In the genomic region with DNA sequence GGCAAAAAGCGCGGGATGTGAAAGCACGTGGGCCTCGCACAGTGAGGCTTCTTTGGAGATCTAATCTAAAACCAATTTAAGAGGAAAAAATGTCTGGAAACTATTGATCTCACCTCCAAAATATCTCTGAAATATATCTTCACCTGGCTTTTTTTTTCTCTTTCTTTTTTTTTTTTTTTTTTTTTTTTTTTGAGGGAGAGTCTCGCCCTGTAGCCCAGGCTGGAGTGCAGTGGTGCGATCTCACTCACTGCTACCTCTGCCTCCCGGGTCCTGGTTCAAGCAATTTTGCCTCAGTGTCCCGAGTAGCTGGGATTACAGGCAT, we compare ENCODE assay signal across 1 cellular context.
TF ChIP-seq lines count a peak whose summit lies in the region.

No MANE protein-coding gene starts in this region.

TF ChIP-seq in HEK293, 187 proteins besides CTCF, POLR2A, EP300 and RAD21 (continued from another document):
- TF ChIP-seq, protein P1, sequence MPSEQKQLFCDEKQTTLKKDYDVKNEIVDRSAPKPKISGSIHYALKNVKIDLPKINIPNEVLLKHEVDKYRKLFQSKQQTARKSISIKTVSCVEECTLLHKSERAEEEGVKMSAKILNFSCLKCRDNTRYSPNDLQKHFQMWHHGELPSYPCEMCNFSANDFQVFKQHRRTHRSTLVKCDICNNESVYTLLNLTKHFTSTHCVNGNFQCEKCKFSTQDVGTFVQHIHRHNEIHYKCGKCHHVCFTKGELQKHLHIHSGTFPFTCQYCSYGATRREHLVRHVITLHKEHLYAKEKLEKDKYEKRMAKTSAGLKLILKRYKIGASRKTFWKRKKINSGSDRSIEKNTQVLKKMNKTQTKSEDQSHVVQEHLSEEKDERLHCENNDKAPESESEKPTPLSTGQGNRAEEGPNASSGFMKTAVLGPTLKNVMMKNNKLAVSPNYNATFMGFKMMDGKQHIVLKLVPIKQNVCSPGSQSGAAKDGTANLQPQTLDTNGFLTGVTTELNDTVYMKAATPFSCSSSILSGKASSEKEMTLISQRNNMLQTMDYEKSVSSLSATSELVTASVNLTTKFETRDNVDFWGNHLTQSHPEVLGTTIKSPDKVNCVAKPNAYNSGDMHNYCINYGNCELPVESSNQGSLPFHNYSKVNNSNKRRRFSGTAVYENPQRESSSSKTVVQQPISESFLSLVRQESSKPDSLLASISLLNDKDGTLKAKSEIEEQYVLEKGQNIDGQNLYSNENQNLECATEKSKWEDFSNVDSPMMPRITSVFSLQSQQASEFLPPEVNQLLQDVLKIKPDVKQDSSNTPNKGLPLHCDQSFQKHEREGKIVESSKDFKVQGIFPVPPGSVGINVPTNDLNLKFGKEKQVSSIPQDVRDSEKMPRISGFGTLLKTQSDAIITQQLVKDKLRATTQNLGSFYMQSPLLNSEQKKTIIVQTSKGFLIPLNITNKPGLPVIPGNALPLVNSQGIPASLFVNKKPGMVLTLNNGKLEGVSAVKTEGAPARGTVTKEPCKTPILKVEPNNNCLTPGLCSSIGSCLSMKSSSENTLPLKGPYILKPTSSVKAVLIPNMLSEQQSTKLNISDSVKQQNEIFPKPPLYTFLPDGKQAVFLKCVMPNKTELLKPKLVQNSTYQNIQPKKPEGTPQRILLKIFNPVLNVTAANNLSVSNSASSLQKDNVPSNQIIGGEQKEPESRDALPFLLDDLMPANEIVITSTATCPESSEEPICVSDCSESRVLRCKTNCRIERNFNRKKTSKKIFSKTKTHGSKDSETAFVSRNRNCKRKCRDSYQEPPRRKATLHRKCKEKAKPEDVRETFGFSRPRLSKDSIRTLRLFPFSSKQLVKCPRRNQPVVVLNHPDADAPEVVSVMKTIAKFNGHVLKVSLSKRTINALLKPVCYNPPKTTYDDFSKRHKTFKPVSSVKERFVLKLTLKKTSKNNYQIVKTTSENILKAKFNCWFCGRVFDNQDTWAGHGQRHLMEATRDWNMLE (tag by site-specific recombination; conservative IDR thresholded peaks at IDR 0.05; ENCODE audit: low read depth): 0 out of 2 replicates have a peak, but pooled peaks have one; percentile 4
- TF ChIP-seq ZIC2 (tag by site-specific recombination; IDR thresholded peaks at IDR 0.05): no peak
- TF ChIP-seq, protein P2, sequence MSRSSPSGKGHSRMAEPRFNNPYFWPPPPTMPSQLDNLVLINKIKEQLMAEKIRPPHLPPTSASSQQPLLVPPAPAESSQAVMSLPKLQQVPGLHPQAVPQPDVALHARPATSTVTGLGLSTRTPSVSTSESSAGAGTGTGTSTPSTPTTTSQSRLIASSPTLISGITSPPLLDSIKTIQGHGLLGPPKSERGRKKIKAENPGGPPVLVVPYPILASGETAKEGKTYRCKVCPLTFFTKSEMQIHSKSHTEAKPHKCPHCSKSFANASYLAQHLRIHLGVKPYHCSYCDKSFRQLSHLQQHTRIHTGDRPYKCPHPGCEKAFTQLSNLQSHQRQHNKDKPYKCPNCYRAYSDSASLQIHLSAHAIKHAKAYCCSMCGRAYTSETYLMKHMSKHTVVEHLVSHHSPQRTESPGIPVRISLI (tag by site-specific recombination; IDR thresholded peaks at IDR 0.05): peak; percentile 84
- TF ChIP-seq GFI1B (tag by site-specific recombination; IDR thresholded peaks at IDR 0.05): no peak
- no peak for TF ChIP-seq ZNF433 (tag by site-specific recombination; IDR thresholded peaks at IDR 0.05; ENCODE audit: low read depth)
- TF ChIP-seq ZNF335 (tag by site-specific recombination; conservative IDR thresholded peaks at IDR 0.05): 0 out of 2 replicates have a peak, but pooled peaks have one; percentile 30
- no peak for TF ChIP-seq ZNF211 (tag by site-specific recombination; IDR thresholded peaks at IDR 0.05; ENCODE audit: low read depth)
- no peak for TF ChIP-seq ZNF560 (tag by site-specific recombination; IDR thresholded peaks at IDR 0.05; ENCODE audit: borderline replicate concordance)
- TF ChIP-seq, protein P3, sequence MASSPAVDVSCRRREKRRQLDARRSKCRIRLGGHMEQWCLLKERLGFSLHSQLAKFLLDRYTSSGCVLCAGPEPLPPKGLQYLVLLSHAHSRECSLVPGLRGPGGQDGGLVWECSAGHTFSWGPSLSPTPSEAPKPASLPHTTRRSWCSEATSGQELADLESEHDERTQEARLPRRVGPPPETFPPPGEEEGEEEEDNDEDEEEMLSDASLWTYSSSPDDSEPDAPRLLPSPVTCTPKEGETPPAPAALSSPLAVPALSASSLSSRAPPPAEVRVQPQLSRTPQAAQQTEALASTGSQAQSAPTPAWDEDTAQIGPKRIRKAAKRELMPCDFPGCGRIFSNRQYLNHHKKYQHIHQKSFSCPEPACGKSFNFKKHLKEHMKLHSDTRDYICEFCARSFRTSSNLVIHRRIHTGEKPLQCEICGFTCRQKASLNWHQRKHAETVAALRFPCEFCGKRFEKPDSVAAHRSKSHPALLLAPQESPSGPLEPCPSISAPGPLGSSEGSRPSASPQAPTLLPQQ (tag by site-specific recombination; IDR thresholded peaks at IDR 0.05): no peak
- TF ChIP-seq, protein P4, sequence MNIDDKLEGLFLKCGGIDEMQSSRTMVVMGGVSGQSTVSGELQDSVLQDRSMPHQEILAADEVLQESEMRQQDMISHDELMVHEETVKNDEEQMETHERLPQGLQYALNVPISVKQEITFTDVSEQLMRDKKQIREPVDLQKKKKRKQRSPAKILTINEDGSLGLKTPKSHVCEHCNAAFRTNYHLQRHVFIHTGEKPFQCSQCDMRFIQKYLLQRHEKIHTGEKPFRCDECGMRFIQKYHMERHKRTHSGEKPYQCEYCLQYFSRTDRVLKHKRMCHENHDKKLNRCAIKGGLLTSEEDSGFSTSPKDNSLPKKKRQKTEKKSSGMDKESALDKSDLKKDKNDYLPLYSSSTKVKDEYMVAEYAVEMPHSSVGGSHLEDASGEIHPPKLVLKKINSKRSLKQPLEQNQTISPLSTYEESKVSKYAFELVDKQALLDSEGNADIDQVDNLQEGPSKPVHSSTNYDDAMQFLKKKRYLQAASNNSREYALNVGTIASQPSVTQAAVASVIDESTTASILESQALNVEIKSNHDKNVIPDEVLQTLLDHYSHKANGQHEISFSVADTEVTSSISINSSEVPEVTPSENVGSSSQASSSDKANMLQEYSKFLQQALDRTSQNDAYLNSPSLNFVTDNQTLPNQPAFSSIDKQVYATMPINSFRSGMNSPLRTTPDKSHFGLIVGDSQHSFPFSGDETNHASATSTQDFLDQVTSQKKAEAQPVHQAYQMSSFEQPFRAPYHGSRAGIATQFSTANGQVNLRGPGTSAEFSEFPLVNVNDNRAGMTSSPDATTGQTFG (tag by site-specific recombination; IDR thresholded peaks at IDR 0.05; ENCODE audit: borderline replicate concordance): no peak
- no peak for TF ChIP-seq ZNF394 (tag by site-specific recombination; IDR thresholded peaks at IDR 0.05; ENCODE audit: borderline replicate concordance)
- TF ChIP-seq, protein P5, sequence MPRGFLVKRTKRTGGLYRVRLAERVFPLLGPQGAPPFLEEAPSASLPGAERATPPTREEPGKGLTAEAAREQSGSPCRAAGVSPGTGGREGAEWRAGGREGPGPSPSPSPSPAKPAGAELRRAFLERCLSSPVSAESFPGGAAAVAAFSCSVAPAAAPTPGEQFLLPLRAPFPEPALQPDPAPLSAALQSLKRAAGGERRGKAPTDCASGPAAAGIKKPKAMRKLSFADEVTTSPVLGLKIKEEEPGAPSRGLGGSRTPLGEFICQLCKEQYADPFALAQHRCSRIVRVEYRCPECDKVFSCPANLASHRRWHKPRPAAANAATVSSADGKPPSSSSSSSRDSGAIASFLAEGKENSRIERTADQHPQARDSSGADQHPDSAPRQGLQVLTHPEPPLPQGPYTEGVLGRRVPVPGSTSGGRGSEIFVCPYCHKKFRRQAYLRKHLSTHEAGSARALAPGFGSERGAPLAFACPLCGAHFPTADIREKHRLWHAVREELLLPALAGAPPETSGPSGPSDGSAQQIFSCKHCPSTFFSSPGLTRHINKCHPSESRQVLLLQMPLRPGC (tag by site-specific recombination; IDR thresholded peaks at IDR 0.05): no peak
- no peak for TF ChIP-seq TRIM28 (IDR thresholded peaks at IDR 0.05; ENCODE audit: borderline replicate concordance, low read length)
- no peak for TF ChIP-seq ZBTB7A (tag by site-specific recombination; IDR thresholded peaks at IDR 0.05; ENCODE audit: low read depth)
- no peak for TF ChIP-seq SP7 (tag by site-specific recombination; IDR thresholded peaks at IDR 0.05)
- TF ChIP-seq ZBTB49 (tag by site-specific recombination; IDR thresholded peaks at IDR 0.05; ENCODE audit: low read depth): no peak
- no peak for TF ChIP-seq GLIS1 (tag by site-specific recombination; IDR thresholded peaks at IDR 0.05)
- TF ChIP-seq YY2 (tag by site-specific recombination; IDR thresholded peaks at IDR 0.05): no peak
TF ChIP-seq in HEK293: peak in this region for 4.
